In genomic region chr5:108681079-108681921, GRCh38 we compare ENCODE assay signal across 9 cellular contexts.
DNase-seq lines count a peak whose midpoint lies in the region; TF ChIP-seq lines count a peak whose summit lies in the region.
"Had no signal": no experiment of that assay in that cellular context is flagged by ENCODE, and none has a peak within 500 bp of the region (broad histone marks: within the 10 kb centered on the region; RNA-seq: fewer than 3 reads in every experiment).

No MANE protein-coding gene starts in this region.

- POLR2A ChIA-PET in HEK293 (lab: Yijun Ruan, JAX) = no interaction called here

- TF ChIP-seq CTCF in GM12864 (IDR thresholded peaks at IDR 0.05; ENCODE audit: low read depth, low read length, missing control alignments) (peak; percentile 75), HEK293 (tag by site-specific recombination; IDR thresholded peaks at IDR 0.05) (no peak), LNCaP clone FGC (IDR thresholded peaks at IDR 0.05; ENCODE audit: control insufficient read depth, extremely low read depth, insufficient read depth) (peak; percentile 92), fibroblast of pulmonary artery (IDR thresholded peaks at IDR 0.05; ENCODE audit: low read length, missing control alignments) (peak; percentile 98), neural cell (IDR thresholded peaks at IDR 0.05; ENCODE audit: poor library complexity, severe bottlenecking) (peak; percentile 76)

- H3K9me2 ChIP-seq in neural cell (ENCODE audit: insufficient read depth, low read length) = no peaks in the 10 kb centered on the region

- H3F3A ChIP-seq in neural cell (ENCODE audit: insufficient read depth, low read length, poor library complexity, severe bottlenecking) = no peaks in the 10 kb centered on the region

- CTCF ChIA-PET in HEK293 (lab: Yijun Ruan, JAX) = interaction anchor here (0.5 to 1.7 kb wide), 13 partner anchors 9 to 789 kb away, joined by 3 to 9 read pairs (median 3); no protein-coding TSS in a partner anchor

- no peaks in the 10 kb centered on the region; the same call in 1 of the 2 replicates for H3K4me1 ChIP-seq in HEK293 (ENCODE audit: control insufficient read depth, insufficient read depth, low read length)

- H3K27ac Mint-ChIP-seq in T-helper 2 cell treated with Interferon-gamma antibody and Interleukin-4, amounts not matched to agents 5 μg/mL and 100 μg/mL, for 36 hours = no peak overlapping the region
- H3K27ac Mint-ChIP-seq: T-helper 1 cell treated with Interleukin-12 subunit alpha and Interleukin-12 subunit beta and Interleukin-4 antibody, amounts not matched to agents 30 μg/mL and 1 μg/mL, for 36 hours had no signal

- H3K4me3 ChIP-seq in GM12864 (ENCODE audit: low read depth, low read length) = no peak overlapping the region
- H3K4me3 ChIP-seq in HEK293 (ENCODE audit: low read depth, low read length) = no peak overlapping the region
- H3K4me3 ChIP-seq in LNCaP clone FGC (ENCODE audit: low read depth, low read length) = no peak overlapping the region
- no peak overlapping the region for H3K4me3 ChIP-seq in fibroblast of pulmonary artery (replicated peaks; ENCODE audit: low read depth, low read length)
- H3K4me3 ChIP-seq in neural cell (ENCODE audit: low read length) = no peak overlapping the region

- no peaks in the 10 kb centered on the region for H3K36me3 Mint-ChIP-seq in T-helper 2 cell treated with Interferon-gamma antibody and Interleukin-4, amounts not matched to agents 5 μg/mL and 100 μg/mL, for 36 hours (ENCODE audit: low read depth)

- H3K9me3 ChIP-seq in HEK293 (ENCODE audit: control insufficient read depth, insufficient read depth, low read depth, low read length) (no peaks in the 10 kb centered on the region), neural cell (ENCODE audit: low read length) (no peaks in the 10 kb centered on the region)

- no peaks in the 10 kb centered on the region for H3K9me3 Mint-ChIP-seq in T-helper 2 cell treated with Interferon-gamma antibody and Interleukin-4, amounts not matched to agents 5 μg/mL and 100 μg/mL, for 36 hours
- H3K9me3 Mint-ChIP-seq: T-helper 1 cell treated with Interleukin-12 subunit alpha and Interleukin-12 subunit beta and Interleukin-4 antibody, amounts not matched to agents 30 μg/mL and 1 μg/mL, for 36 hours had no signal

- no peak overlapping the region for H3K4me3 Mint-ChIP-seq in T-helper 2 cell treated with Interferon-gamma antibody and Interleukin-4, amounts not matched to agents 5 μg/mL and 100 μg/mL, for 36 hours
- H3K4me3 Mint-ChIP-seq: T-helper 1 cell treated with Interleukin-12 subunit alpha and Interleukin-12 subunit beta and Interleukin-4 antibody, amounts not matched to agents 30 μg/mL and 1 μg/mL, for 36 hours had no signal

- peak; percentile 54 for DNase-seq in AG08396 (ENCODE audit: low spot score)
- DNase-seq in GM12864 (ENCODE audit: low read depth) = peak; percentile 73
- peak; percentile 44 for DNase-seq in LNCaP clone FGC (ENCODE audit: low read depth)
- DNase-seq in T-helper 2 cell treated with Interferon-gamma antibody and Interleukin-4, amounts not matched to agents 5 μg/mL and 100 μg/mL, for 36 hours (ENCODE audit: low spot score) = peak; percentile 8
- DNase-seq in fibroblast of pulmonary artery (ENCODE audit: low read depth) = peak; percentile 91
- DNase-seq in T-helper 9 cell = no peak

- H3K36me3 ChIP-seq in HEK293 (ENCODE audit: control insufficient read depth in 2 of 2, insufficient read depth in 1 of 2, low read length in 2 of 2) (no peaks in the 10 kb centered on the region), neural cell (ENCODE audit: insufficient read depth, low read length) (no peaks in the 10 kb centered on the region)

- peaks cover 10% of the 10 kb centered on the region for H3K27me3 Mint-ChIP-seq in T-helper 2 cell treated with Interferon-gamma antibody and Interleukin-4, amounts not matched to agents 5 μg/mL and 100 μg/mL, for 36 hours (ENCODE audit: low read depth)

- no peak for TF ChIP-seq EP300 in neural cell (conservative IDR thresholded peaks at IDR 0.05; ENCODE audit: poor library complexity, severe bottlenecking)

- H3K27ac ChIP-seq in HEK293 (ENCODE audit: extremely low read depth, low read depth, low read length) (no peak overlapping the region), neural cell (ENCODE audit: low read length) (no peak overlapping the region)

- H3K4me2 ChIP-seq in neural cell (ENCODE audit: low read length) = no peak overlapping the region

- no peak overlapping the region for H2AFZ ChIP-seq in neural cell (ENCODE audit: low read depth, low read length)

- H3K27me3 ChIP-seq in neural cell (ENCODE audit: insufficient read depth, low read depth, low read length) = no peaks in the 10 kb centered on the region

- peak; percentile 76 for TF ChIP-seq RAD21 in neural cell (conservative IDR thresholded peaks at IDR 0.05)

- H3K9ac ChIP-seq in neural cell (ENCODE audit: low read length) = no peak overlapping the region

- H3K4me1 Mint-ChIP-seq in T-helper 2 cell treated with Interferon-gamma antibody and Interleukin-4, amounts not matched to agents 5 μg/mL and 100 μg/mL, for 36 hours (ENCODE audit: low read depth) = no peaks in the 10 kb centered on the region

- no peaks in the 10 kb centered on the region for H4K20me1 ChIP-seq in neural cell (ENCODE audit: insufficient read depth)

- no peaks in the 10 kb centered on the region for H3K79me2 ChIP-seq in neural cell (replicated peaks; ENCODE audit: insufficient read depth, low read length)

TF ChIP-seq in HEK293, 187 proteins besides CTCF, POLR2A, EP300 and RAD21:
- peak; percentile 53 for TF ChIP-seq ZNF654 (tag by site-specific recombination; IDR thresholded peaks at IDR 0.05; ENCODE audit: low read depth)
- no peak for TF ChIP-seq KLF8 (tag by site-specific recombination; IDR thresholded peaks at IDR 0.05)
- no peak for TF ChIP-seq ZNF211 (tag by site-specific recombination; IDR thresholded peaks at IDR 0.05; ENCODE audit: low read depth)
- TF ChIP-seq ZNF23 (tag by site-specific recombination; IDR thresholded peaks at IDR 0.05; ENCODE audit: borderline replicate concordance) = no peak
- no peak for TF ChIP-seq ZNF175 (tag by site-specific recombination; IDR thresholded peaks at IDR 0.05)
- TF ChIP-seq HOXD13 (CRISPR knock-in tag; IDR thresholded peaks at IDR 0.05; ENCODE audit: borderline replicate concordance) = no peak
- TF ChIP-seq ZNF10 (tag by site-specific recombination; IDR thresholded peaks at IDR 0.05) = no peak

TF ChIP-seq in neural cell, 6 proteins besides CTCF, POLR2A, EP300 and RAD21:
- TF ChIP-seq EZH2 (IDR thresholded peaks at IDR 0.05; ENCODE audit: borderline replicate concordance, insufficient read depth, low read length, poor library complexity, severe bottlenecking) (no peak), MXI1 (conservative IDR thresholded peaks at IDR 0.05; ENCODE audit: poor library complexity, severe bottlenecking) (no peak), POLR2AphosphoS5 (IDR thresholded peaks at IDR 0.05) (no peak), SMC3 (conservative IDR thresholded peaks at IDR 0.05; ENCODE audit: poor library complexity) (peak; percentile 65), TAF1 (IDR thresholded peaks at IDR 0.05; ENCODE audit: low read depth) (no peak), REST (IDR thresholded peaks at IDR 0.05; ENCODE audit: borderline replicate concordance) (no peak)
